8 cellular contexts compared by ENCODE assay signal in the genomic region with DNA sequence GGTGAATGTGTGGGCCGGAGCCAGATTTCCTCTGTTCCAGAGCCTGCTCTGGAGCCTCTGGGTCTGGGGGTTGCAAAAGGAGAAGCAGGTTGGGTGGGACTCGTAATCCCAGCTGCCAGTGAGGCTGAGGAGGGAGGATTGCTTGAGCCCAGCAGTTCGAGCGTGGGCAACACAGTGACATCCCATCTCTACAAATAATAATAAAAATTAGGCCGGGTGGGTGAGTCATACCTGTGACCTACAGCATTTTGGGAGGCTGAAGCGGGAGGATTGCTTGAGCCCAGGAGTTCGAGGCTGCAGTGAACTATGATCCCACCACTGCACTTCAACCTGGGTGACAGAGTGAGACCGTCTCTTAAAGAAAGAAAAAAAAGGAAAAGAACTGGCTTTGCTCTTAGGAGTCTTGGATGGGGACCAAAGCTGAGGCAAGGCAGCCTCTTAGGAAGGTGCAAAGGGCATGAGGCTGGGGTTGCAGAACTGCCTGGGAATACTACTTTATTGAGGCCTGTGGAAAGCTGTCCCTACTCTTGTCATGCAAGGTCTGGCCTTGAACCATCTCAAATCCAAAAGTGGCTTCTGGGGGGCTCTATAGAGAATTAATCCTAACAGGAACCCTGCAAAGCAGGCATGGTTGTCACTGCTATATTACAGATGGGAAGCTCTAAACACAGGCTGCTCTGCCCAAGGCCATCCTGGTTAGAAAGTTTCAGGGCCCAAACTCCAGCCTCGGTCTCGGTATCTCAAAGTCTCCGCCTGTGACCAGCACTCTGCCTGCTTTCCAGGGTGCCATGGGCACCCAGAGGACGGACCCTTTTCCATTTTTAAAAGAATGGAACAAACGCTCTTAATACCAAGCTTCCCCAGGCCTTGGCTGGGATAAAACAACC. TPM values are rescaled to one million over a fixed set of nuclear protein-coding genes. Genes with fewer than 3 reads are reported as not detected.
DNase-seq lines count a peak whose midpoint lies in the region; ATAC-seq, FAIRE-seq and TF ChIP-seq lines count a peak whose summit lies in the region.

No MANE protein-coding gene starts in this region.

- H3K27ac ChIP-seq in HUES64 (ENCODE audit: low read depth, low read length) = peak overlapping the region; percentile 76; the same call in 1 of the 2 replicates
- H3K27ac ChIP-seq in angular gyrus (ENCODE audit: low read depth, low read length) = peak overlapping the region; percentile 94
- peak overlapping the region; percentile 92 to 94 for H3K27ac ChIP-seq in kidney (ENCODE audit: low read depth in 2 of 2, low read length in 2 of 2)
- H3K27ac ChIP-seq in substantia nigra (ENCODE audit: low read depth, low read length, poor library complexity, severe bottlenecking) = peak overlapping the region; percentile 93

- POLR2A ChIA-PET in activated CD4-positive, alpha-beta T cell treated with anti-CD3 and anti-CD28 coated beads, Interleukin-2, amount 10 ng/mL, durations not matched to agents 7 days and 5 days (lab: Charles Lee) = interaction anchor here (0.6 kb wide), 2 partner anchors 10 to 23 kb away, joined by 3 read pairs; no protein-coding TSS in a partner anchor

- H3K4me3 Mint-ChIP-seq in activated CD4-positive, alpha-beta T cell treated with anti-CD3 and anti-CD28 coated beads, Interleukin-2, amount 10 ng/mL, durations not matched to agents 7 days and 5 days = peak overlapping the region; percentile 94

- H3K4me3 ChIP-seq in HUES64 (ENCODE audit: low read length) (peak overlapping the region; percentile 73), kidney (ENCODE audit: low read length in 2 of 2) (peak overlapping the region; percentile 75 to 83)

- H3K36me3 Mint-ChIP-seq in activated CD4-positive, alpha-beta T cell treated with anti-CD3 and anti-CD28 coated beads, Interleukin-2, amount 10 ng/mL, durations not matched to agents 7 days and 5 days (ENCODE audit: low read depth) = peaks cover 28% of the 10 kb centered on the region

- CTCF ChIA-PET in activated CD4-positive, alpha-beta T cell treated with anti-CD3 and anti-CD28 coated beads, Interleukin-2, amount 10 ng/mL, durations not matched to agents 7 days and 5 days (lab: Charles Lee) = interaction anchor here (0.6 to 5.6 kb wide), 39 partner anchors 9 to 226 kb away, joined by 3 to 46 read pairs (median 4); partner anchors contain the start of genes PLEKHF1, POP4 and URI1

- H3K9me3 Mint-ChIP-seq in activated CD4-positive, alpha-beta T cell treated with anti-CD3 and anti-CD28 coated beads, Interleukin-2, amount 10 ng/mL, durations not matched to agents 7 days and 5 days = no peaks in the 10 kb centered on the region

- peaks cover 2% of the 10 kb centered on the region for H3K27me3 Mint-ChIP-seq in activated CD4-positive, alpha-beta T cell treated with anti-CD3 and anti-CD28 coated beads, Interleukin-2, amount 10 ng/mL, durations not matched to agents 7 days and 5 days

- H3K27me3 ChIP-seq in HUES64 (ENCODE audit: insufficient read depth, low read length) = no peaks in the 10 kb centered on the region

- H3K4me1 Mint-ChIP-seq in activated CD4-positive, alpha-beta T cell treated with anti-CD3 and anti-CD28 coated beads, Interleukin-2, amount 10 ng/mL, durations not matched to agents 7 days and 5 days = peaks cover 49% of the 10 kb centered on the region

- DNase-seq in activated CD4-positive, alpha-beta T cell treated with anti-CD3 and anti-CD28 coated beads, Interleukin-2, amount 10 ng/mL, durations not matched to agents 7 days and 5 days = no peak
- DNase-seq in activated CD4-positive, alpha-beta T cell treated with anti-CD3 and anti-CD28 coated beads, Interleukin-2, amount 50 U/mL, for 4 hours = no peak
- DNase-seq in kidney (peak; percentile 41), substantia nigra (lab: John Stamatoyannopoulos, UW) (no peak), NCI-H2227 treated with DMSO at 0.1 percent for 48 hours (lab: John Stamatoyannopoulos, UW) (no peak)

- H3K36me3 ChIP-seq in HUES64 (ENCODE audit: insufficient read depth, low read length) (no peaks in the 10 kb centered on the region), kidney (ENCODE audit: control insufficient read depth in 1 of 2, insufficient read depth in 2 of 2, low read length in 2 of 2) (no peaks in the 10 kb centered on the region)

- no peak for FAIRE-seq in kidney (lab: Jason Lieb, UNC)

- ATAC-seq in GM19463 (IDR thresholded peaks at IDR 0.05; ENCODE audit: unreplicated experiment) = no peak

- H3K9me3 ChIP-seq in HUES64 (ENCODE audit: insufficient read depth, low read depth, low read length) (no peaks in the 10 kb centered on the region), kidney (ENCODE audit: control insufficient read depth in 1 of 2, low read length in 2 of 2) (no peaks in the 10 kb centered on the region)

- H3K9ac ChIP-seq in HUES64 (ENCODE audit: low read depth, low read length) (peak overlapping the region; percentile 87), kidney (ENCODE audit: low read length in 2 of 2) (peak overlapping the region; percentile 87 to 97)

- intact Hi-C loops in kidney (cut with DNase I) = loop anchor here (10.0 kb wide), 1 partner anchor 101 kb away; no protein-coding TSS in a partner anchor

- peak overlapping the region; percentile 99 for H3K27ac Mint-ChIP-seq in activated CD4-positive, alpha-beta T cell treated with anti-CD3 and anti-CD28 coated beads, Interleukin-2, amount 10 ng/mL, durations not matched to agents 7 days and 5 days

- 66% methylated on average over 11 of the region's 13 CpGs for WGBS in HUES64

- peaks cover 3% of the 10 kb centered on the region; the same call in 1 of the 2 replicates for H3K4me1 ChIP-seq in HUES64 (ENCODE audit: insufficient read depth, low read length)
- H3K4me1 ChIP-seq in kidney (ENCODE audit: control insufficient read depth in 1 of 2, insufficient read depth in 1 of 2, low read depth in 1 of 2, low read length in 2 of 2) = peaks cover 16 to 20% of the 10 kb centered on the region in 2 donors

- no peak for TF ChIP-seq CTCF in kidney (IDR thresholded peaks at IDR 0.05; ENCODE audit: borderline replicate concordance, extremely low read depth, insufficient read depth)

RNA-seq across cellular contexts. Expression of gene C19orf12, which starts 0.9 kb away (rescaled TPM):
- total RNA-seq in activated CD4-positive, alpha-beta T cell treated with anti-CD3 and anti-CD28 coated beads, Interleukin-2, amount 10 ng/mL, durations not matched to agents 7 days and 5 days = 10 to 100 TPM; 36.5 to 38.8 TPM
- 13.2 TPM for polyA plus RNA-seq in HUES64 (2013, experiment 1 of 2)
- 14.6 TPM for polyA plus RNA-seq in HUES64 (2013, experiment 2 of 2)
- total RNA-seq in kidney = 21.2 TPM
- 27.1 TPM for polyA plus RNA-seq in kidney (ENCODE audit: insufficient read depth, low read depth, low replicate concordance)

RNA-seq across cellular contexts. Expression of gene PLEKHF1, which starts 50.7 kb away (rescaled TPM):
- total RNA-seq in activated CD4-positive, alpha-beta T cell treated with anti-CD3 and anti-CD28 coated beads, Interleukin-2, amount 10 ng/mL, durations not matched to agents 7 days and 5 days = 10 to 100 TPM; 49.4 to 52.1 TPM
- 3.9 TPM for polyA plus RNA-seq in HUES64 (2013, experiment 1 of 2)
- polyA plus RNA-seq in HUES64 (2013, experiment 2 of 2) = 5.1 TPM
- total RNA-seq in kidney = 11.7 TPM
- polyA plus RNA-seq in kidney (ENCODE audit: insufficient read depth, low read depth, low replicate concordance) = 7.1 TPM
